In the genomic region with DNA sequence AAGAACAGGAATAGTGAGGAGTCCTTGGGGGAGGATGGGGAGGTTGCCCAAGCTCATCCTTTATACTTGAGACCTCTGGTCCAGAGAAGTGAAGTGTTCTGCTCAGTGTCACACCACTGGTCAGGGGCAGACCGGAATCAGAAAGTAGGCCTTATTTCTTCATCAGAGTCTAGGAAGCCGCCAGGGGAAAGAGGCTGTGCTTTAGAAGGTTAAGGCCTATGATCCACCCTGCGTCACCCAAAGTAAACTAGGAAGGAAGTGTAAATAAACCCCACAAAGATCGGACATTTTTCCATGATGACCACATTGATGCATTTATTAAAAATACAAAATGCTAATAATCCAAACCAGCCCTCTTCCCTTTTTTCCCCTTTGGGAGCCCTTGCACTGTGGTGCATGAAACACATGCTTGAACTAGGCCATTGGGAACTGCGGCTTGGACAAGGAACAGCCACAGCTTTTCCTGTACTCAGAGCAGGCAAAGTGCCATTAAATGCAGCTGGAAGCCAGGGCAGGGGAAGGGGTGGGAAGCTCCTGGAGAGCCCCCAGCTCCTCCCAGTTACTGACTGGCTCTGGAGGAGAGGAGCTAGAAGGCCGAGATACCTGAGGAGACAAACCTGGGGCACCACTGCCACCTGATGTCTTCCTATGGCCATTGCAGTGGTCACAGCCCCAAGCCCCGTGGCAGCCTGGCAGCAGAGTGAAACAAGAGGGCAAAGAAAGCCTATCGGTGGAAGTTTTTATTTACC, we compare ENCODE assay signal across 9 cellular contexts. TPM values are rescaled to one million over a fixed set of nuclear protein-coding genes. Genes with fewer than 3 reads are reported as not detected.
A peak's percentile ranks its signal among the peaks of the same experiment; 100 is the strongest.
DNase-seq lines count a peak whose midpoint lies in the region; ATAC-seq and TF ChIP-seq lines count a peak whose summit lies in the region.
"Had no signal": no experiment of that assay in that cellular context is flagged by ENCODE, and none has a peak within 500 bp of the region (broad histone marks: within the 10 kb centered on the region; RNA-seq: fewer than 3 reads in every experiment).

No MANE protein-coding gene starts in this region.

- H3K4me1 Mint-ChIP-seq in osteocyte (ENCODE audit: unreplicated experiment): peaks cover 10% of the 10 kb centered on the region

- no peaks in the 10 kb centered on the region for H3K36me3 ChIP-seq in testis (ENCODE audit: low read depth, missing control alignments)
- H3K36me3 ChIP-seq: neutrophil had no signal

- intact Hi-C loops in testis (cut with DNase I; ENCODE audit: low total_unique reads): loop anchor here (10.0 kb wide), 2 partner anchors 296 to 326 kb away; no protein-coding TSS in a partner anchor

- H3K9me3 ChIP-seq in testis: no peaks in the 10 kb centered on the region
- H3K9me3 ChIP-seq: neutrophil had no signal

- H3K27ac Mint-ChIP-seq in osteocyte (ENCODE audit: unreplicated experiment): no peak overlapping the region

- peak; percentile 91 for TF ChIP-seq CTCF in GM12873 (IDR thresholded peaks at IDR 0.05; ENCODE audit: insufficient read depth, low read depth, low read length, missing control alignments)
- peak; percentile 97 for TF ChIP-seq CTCF in LNCaP clone FGC (IDR thresholded peaks at IDR 0.05; ENCODE audit: control insufficient read depth, extremely low read depth, insufficient read depth)
- TF ChIP-seq CTCF in osteocyte (IDR thresholded peaks at IDR 0.05): peak; percentile 87
- TF ChIP-seq CTCF in testis (IDR thresholded peaks at IDR 0.05): peak; percentile 69 to 78 (median 71)

- no peak for TF ChIP-seq POLR2A in testis (IDR thresholded peaks at IDR 0.05)

- H3K9me3 Mint-ChIP-seq in osteocyte (ENCODE audit: unreplicated experiment): no peaks in the 10 kb centered on the region

- DNase-seq in LNCaP clone FGC (ENCODE audit: low read depth) (peak; percentile 73), SHP77 (lab: John Stamatoyannopoulos, UW) (peak; percentile 79 to 90), glomerular endothelial cell (ENCODE audit: extremely low read depth, low read depth, low spot score) (peak; percentile 72), osteocyte (ENCODE audit: extremely low spot score, unreplicated experiment) (peak; percentile 92), testis (peak; percentile 89)
- DNase-seq in activated naive CD4-positive, alpha-beta T cell treated with Interleukin-2 at 50 U/mL for 16 hours: peak; percentile 58

- no peaks in the 10 kb centered on the region for H3K27me3 ChIP-seq in testis
- H3K27me3 ChIP-seq: neutrophil had no signal

- 36 to 44% methylated on average over 7 to 8 of the region's 8 CpGs for WGBS in testis, 2 donors

- no peak for ATAC-seq in HG02981 (IDR thresholded peaks at IDR 0.05; ENCODE audit: unreplicated experiment)

- peak overlapping the region in 1 of 2 donors; percentile 44 for H3K27ac ChIP-seq in testis
- H3K27ac ChIP-seq: neutrophil had no signal

- no peak overlapping the region for H3K4me3 ChIP-seq in LNCaP clone FGC (ENCODE audit: low read depth, low read length)
- no peak overlapping the region for H3K4me3 ChIP-seq in testis

- no peak overlapping the region for H3K4me3 Mint-ChIP-seq in osteocyte (ENCODE audit: unreplicated experiment)

- H3K27me3 Mint-ChIP-seq in osteocyte (ENCODE audit: unreplicated experiment): no peaks in the 10 kb centered on the region

- no peaks in the 10 kb centered on the region for H3K36me3 Mint-ChIP-seq in osteocyte (ENCODE audit: unreplicated experiment)

- H3K4me1 ChIP-seq in testis: peaks cover 9% of the 10 kb centered on the region

RNA-seq across cellular contexts. Expression of a gene that starts 37.0 kb away (rescaled TPM):
- total RNA-seq in glomerular endothelial cell (2.7 and 9.7 TPM in 2 replicates), osteocyte (3.5 and 3.8 TPM in 2 replicates), testis (10 to 100 TPM; 46.3 to 51.6 TPM)
- polyA plus RNA-seq in testis (ENCODE audit: insufficient read depth, low read depth, low replicate concordance): 29.3 TPM
